8 cellular contexts compared by ENCODE assay signal in the genomic region with DNA sequence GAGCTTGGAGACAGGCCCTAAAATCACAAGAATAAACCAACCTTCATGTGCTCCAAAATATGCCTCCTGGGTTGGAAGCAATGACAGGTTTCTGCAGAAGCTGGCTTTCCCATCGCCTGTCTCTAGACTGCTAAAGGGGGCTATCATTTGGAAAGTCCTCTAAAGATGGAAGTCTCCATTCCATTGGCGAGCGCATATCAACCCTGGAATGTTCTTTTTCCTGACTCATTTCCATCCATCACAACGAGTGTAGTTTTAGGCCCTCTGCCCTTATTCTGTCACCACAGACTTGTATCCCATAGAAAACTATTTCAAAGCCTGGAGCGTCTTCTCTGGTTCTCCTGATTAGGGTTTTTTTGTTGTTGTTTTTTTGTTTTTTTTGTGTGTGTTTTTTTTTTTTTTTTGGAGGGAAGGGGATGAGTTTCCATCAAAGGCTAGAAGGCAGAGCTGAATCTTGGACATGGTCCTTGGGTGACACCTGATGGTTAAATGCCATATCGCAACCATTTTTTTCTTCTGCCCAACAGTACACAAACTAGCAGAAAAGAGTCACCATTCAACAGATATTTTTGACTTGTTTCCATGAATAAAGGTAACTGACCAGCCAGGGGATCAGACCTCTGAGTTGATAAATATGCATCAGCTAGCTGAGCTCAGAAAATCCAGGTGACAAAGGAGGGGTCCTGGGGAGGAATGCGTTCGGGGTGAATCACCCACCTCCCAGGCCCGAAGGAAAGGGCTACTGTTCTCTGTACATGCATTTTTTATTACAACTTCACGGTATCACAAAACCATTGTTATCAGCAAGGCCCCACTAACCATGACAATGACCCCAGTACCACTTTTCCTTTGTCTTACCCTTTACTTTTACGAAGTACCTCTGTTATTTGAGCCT. TPM values are rescaled to one million over a fixed set of nuclear protein-coding genes. Genes with fewer than 3 reads are reported as not detected.
DNase-seq lines count a peak whose midpoint lies in the region; ATAC-seq, FAIRE-seq and TF ChIP-seq lines count a peak whose summit lies in the region.

No MANE protein-coding gene starts in this region.

- no peak overlapping the region for H3K4me3 ChIP-seq in left ventricle myocardium inferior
- H3K4me3 ChIP-seq in small intestine (ENCODE audit: low read depth in 1 of 2, low read length in 2 of 2): no peak overlapping the region

- intact Hi-C loops in activated B cell treated with CpG ODN at 0.5 μM for 24 hours (cut with micrococcal nuclease): loop anchor here (1.0 to 10.0 kb wide), 3 partner anchors 62 to 961 kb away; no protein-coding TSS in a partner anchor
- intact Hi-C loops in left ventricle myocardium inferior (cut with micrococcal nuclease): loop anchor here (2.0 to 10.0 kb wide), 2 partner anchors 61 to 229 kb away; no protein-coding TSS in a partner anchor

- H3K9me3 ChIP-seq in left ventricle myocardium inferior (replicated peaks): no peaks in the 10 kb centered on the region
- no peaks in the 10 kb centered on the region for H3K9me3 ChIP-seq in small intestine (ENCODE audit: control insufficient read depth, low read depth)

- no peak overlapping the region for H3K27ac Mint-ChIP-seq in activated B cell treated with CpG ODN at 0.5 μM for 24 hours

- FAIRE-seq in small intestine (lab: Jason Lieb, UNC): no peak

- no peaks in the 10 kb centered on the region for H3K9me3 Mint-ChIP-seq in activated B cell treated with CpG ODN at 0.5 μM for 24 hours

- TF ChIP-seq CTCF in activated B cell treated with CpG ODN at 0.5 μM for 24 hours (IDR thresholded peaks at IDR 0.05) (no peak), left ventricle myocardium inferior (IDR thresholded peaks at IDR 0.05; ENCODE audit: borderline replicate concordance) (peak; percentile 84)

- H3K36me3 ChIP-seq in left ventricle myocardium inferior (no peaks in the 10 kb centered on the region), small intestine (ENCODE audit: control insufficient read depth in 2 of 2, insufficient read depth in 2 of 2, low read length in 2 of 2) (no peaks in the 10 kb centered on the region)

- 58 to 60% (median 58%) methylated on average over 11 of the region's 11 CpGs for WGBS in small intestine, 3 donors

- CTCF ChIA-PET in activated B cell treated with CpG ODN at 0.5 μM for 24 hours (lab: Charles Lee): interaction anchor here (1.0 to 8.8 kb wide), 10 partner anchors 16 to 229 kb away, joined by 3 to 162 read pairs (median 4); no protein-coding TSS in a partner anchor

- peak; percentile 24 for DNase-seq in 8988T
- DNase-seq in ELF-1 (ENCODE audit: low read depth, low spot score): peak; percentile 87
- DNase-seq in NCI-H128 (lab: John Stamatoyannopoulos, UW; ENCODE audit: unreplicated experiment): peak; percentile 24
- DNase-seq in activated B cell treated with CpG ODN at 0.5 μM for 24 hours: no peak
- no peak for DNase-seq in left ventricle myocardium inferior
- DNase-seq in small intestine: peak; percentile 33

- H3K4me1 Mint-ChIP-seq in activated B cell treated with CpG ODN at 0.5 μM for 24 hours: no peaks in the 10 kb centered on the region

- POLR2A ChIA-PET in activated B cell treated with CpG ODN at 0.5 μM for 24 hours (lab: Charles Lee): no interaction called here

- ATAC-seq in activated B cell treated with CpG ODN at 0.5 μM for 24 hours (ENCODE audit: low read depth): peak; percentile 57
- no peak for ATAC-seq in GM19463 (IDR thresholded peaks at IDR 0.05; ENCODE audit: unreplicated experiment)
- no peak for ATAC-seq in HG02884 (IDR thresholded peaks at IDR 0.05; ENCODE audit: unreplicated experiment)

- no peaks in the 10 kb centered on the region for H3K36me3 Mint-ChIP-seq in activated B cell treated with CpG ODN at 0.5 μM for 24 hours (ENCODE audit: low read depth)

- no peaks in the 10 kb centered on the region for H3K27me3 Mint-ChIP-seq in activated B cell treated with CpG ODN at 0.5 μM for 24 hours

- no peak overlapping the region for H3K4me3 Mint-ChIP-seq in activated B cell treated with CpG ODN at 0.5 μM for 24 hours

- H3K27me3 ChIP-seq in left ventricle myocardium inferior (ENCODE audit: low read depth): peaks cover 16% of the 10 kb centered on the region
- H3K27me3 ChIP-seq in small intestine (ENCODE audit: control insufficient read depth in 2 of 2, insufficient read depth in 2 of 2, low read length in 2 of 2): no peaks in the 10 kb centered on the region

- peaks cover 7% of the 10 kb centered on the region for H3K4me1 ChIP-seq in left ventricle myocardium inferior
- H3K4me1 ChIP-seq in small intestine (ENCODE audit: control insufficient read depth in 2 of 2, insufficient read depth in 1 of 2, low read depth in 1 of 2, low read length in 1 of 2): no peaks in the 10 kb centered on the region

- H3K27ac ChIP-seq in left ventricle myocardium inferior (replicated peaks): no peak overlapping the region
- no peak overlapping the region for H3K27ac ChIP-seq in small intestine (ENCODE audit: low read depth in 1 of 2, low read length in 1 of 2)

RNA-seq across cellular contexts. Expression of a gene that starts 40.5 kb away (rescaled TPM):
- total RNA-seq in activated B cell treated with CpG ODN at 0.5 μM for 24 hours (0.42 and 0.81 TPM in 2 replicates), left ventricle myocardium inferior (2.6 TPM)
- polyA plus RNA-seq in small intestine: 1 to 10 TPM in 1 of 3 donors, not detected in 2; 3.1 TPM

Comparison
In these comparisons a context has a peak if more than half of its experiments do, and no peak if none do; other contexts are left out.
1. DNase-seq: peak in 8988T (single experiment), ELF-1 (single experiment), NCI-H128 (single experiment) and small intestine (single experiment); none in activated B cell treated with CpG ODN at 0.5 μM for 24 hours (single experiment) and left ventricle myocardium inferior (single experiment).